ENCODE assay signal across 12 cellular contexts in the genomic region with DNA sequence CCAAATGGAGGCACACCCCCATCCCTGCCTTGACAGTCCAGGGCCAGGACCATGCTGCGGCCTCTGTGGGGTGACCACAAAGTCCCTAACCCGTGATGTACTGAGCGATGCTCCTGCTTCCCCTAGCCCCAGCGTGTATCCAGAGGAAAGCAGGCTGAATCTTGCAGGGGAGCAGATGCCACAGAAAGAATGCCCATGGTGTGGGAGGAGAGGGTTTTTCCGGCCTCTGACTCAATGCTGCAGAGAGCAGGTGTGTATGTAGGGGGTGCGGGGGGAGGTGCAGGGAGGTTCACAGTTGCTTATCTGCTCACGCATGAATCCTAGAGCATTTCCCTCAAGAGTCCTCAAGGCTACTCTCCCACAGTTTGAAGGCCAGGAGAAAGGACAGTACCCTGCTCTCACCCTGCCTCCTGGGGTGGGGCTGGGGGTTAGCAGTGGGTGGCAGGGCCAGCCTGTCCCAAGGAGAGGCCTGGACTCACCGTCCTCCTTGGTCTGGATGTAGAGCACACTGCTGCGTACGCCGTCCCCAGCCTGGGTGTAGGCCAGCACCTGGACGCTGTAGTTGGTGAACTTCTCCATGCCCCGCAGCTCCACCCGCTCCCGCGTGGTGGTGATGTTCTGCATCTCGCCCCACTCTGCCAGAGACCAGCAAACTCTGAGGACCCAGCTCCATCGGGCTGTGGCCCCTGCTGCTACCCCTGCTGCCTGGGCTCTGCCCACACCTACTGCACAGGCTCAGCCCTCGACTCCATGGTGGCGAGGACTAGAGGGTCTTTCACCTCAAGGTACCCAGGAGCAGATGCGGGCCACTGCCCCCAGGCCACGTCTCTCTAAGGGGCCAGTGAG.
DNase-seq lines count a peak whose midpoint lies in the region; ATAC-seq and TF ChIP-seq lines count a peak whose summit lies in the region.
"Had no signal": no experiment of that assay in that cellular context is flagged by ENCODE, and none has a peak within 500 bp of the region (broad histone marks: within the 10 kb centered on the region; RNA-seq: fewer than 3 reads in every experiment).

No MANE protein-coding gene starts in this region.

- DNase-seq in A172 (ENCODE audit: low spot score) (peak; percentile 23), GM13977 (ENCODE audit: low spot score) (peak; percentile 71), NCI-H345 (lab: John Stamatoyannopoulos, UW) (peak; percentile 79), epithelial cell of esophagus (ENCODE audit: low read depth) (peak; percentile 50), GF-D8 (lab: John Stamatoyannopoulos, UW) (no peak), dedifferentiated amniotic fluid mesenchymal stem cell (ENCODE audit: extremely low spot score) (no peak)
- DNase-seq: activated CD8-positive, alpha-beta memory T cell treated with anti-CD3 and anti-CD28 coated beads, Interleukin-2, amount 50 U/mL, for 4 hours; CD8-positive, alpha-beta memory T cell had no signal

- TF ChIP-seq CTCF in GM13977 (IDR thresholded peaks at IDR 0.05; ENCODE audit: extremely low read depth, insufficient read depth, missing control alignments) (no peak), epithelial cell of esophagus (IDR thresholded peaks at IDR 0.05; ENCODE audit: insufficient read depth, low read depth, low read length, missing control alignments) (no peak)

- no peak overlapping the region for H3K4me3 ChIP-seq in epithelial cell of esophagus (ENCODE audit: low read length)
- H3K4me3 ChIP-seq: Peyer's patch, prostate gland had no signal

- in situ Hi-C loops in GM13977 (cut with MboI; ENCODE audit: low pct_unique_long_range_greater_than_20kb, low sequenced_read_pairs, unreplicated experiment) = no loop called here

- ATAC-seq in GM21786 (IDR thresholded peaks at IDR 0.05; ENCODE audit: unreplicated experiment) (no peak), GM19452 (IDR thresholded peaks at IDR 0.05; ENCODE audit: unreplicated experiment) (no peak)

Comparison
In these comparisons a context has a peak if more than half of its experiments do, and no peak if none do; other contexts are left out.
1. DNase-seq: peak in A172 (single experiment), GM13977 (single experiment), NCI-H345 (single experiment) and epithelial cell of esophagus (single experiment); none in GF-D8 (single experiment) and dedifferentiated amniotic fluid mesenchymal stem cell (single experiment).